1 cellular context compared by ENCODE assay signal in the genomic region with DNA sequence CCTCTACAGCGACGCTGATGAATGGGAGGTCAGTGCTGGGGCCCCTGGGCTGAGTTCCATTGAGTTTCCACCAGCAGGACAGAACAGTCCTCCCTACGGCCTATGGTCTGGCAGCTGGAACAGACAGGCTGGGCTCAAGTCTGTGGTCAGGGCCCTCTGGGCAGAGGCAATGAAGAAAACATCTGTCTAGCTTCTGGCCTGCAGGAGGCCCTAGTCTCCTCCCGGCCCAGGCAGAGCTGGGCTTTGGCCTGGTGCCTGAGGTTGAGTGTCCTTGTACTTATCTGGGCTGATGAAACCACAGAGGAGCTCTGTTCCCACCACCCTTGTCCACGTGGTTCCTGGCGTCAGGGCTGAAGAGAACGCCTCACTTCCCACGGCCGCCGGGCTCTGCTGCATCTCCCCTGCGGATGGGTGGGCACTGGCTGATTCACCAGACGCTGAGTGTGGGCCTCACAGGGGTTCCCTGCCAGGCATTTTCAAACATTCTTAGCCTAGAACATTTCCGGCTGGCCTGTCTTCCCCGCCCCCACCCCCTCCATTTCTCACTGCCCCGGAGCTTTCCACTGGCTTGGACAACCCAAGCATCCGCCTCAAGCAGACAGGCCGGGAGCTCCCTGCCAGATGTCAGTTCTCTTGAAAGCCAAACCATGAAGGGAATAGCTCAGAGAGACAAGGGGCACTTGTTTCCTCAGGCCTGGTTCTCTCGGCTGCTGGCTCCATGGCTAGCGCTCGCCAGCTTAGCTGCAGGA.
TF ChIP-seq lines count a peak whose summit lies in the region.

No MANE protein-coding gene starts in this region.

TF ChIP-seq in GM12878, 131 proteins besides CTCF, POLR2A, EP300 and RAD21 (continues in another document):
- no peak for TF ChIP-seq CHD1 (IDR thresholded peaks at IDR 0.05; ENCODE audit: low read depth, low read length)
- TF ChIP-seq, protein P1, sequence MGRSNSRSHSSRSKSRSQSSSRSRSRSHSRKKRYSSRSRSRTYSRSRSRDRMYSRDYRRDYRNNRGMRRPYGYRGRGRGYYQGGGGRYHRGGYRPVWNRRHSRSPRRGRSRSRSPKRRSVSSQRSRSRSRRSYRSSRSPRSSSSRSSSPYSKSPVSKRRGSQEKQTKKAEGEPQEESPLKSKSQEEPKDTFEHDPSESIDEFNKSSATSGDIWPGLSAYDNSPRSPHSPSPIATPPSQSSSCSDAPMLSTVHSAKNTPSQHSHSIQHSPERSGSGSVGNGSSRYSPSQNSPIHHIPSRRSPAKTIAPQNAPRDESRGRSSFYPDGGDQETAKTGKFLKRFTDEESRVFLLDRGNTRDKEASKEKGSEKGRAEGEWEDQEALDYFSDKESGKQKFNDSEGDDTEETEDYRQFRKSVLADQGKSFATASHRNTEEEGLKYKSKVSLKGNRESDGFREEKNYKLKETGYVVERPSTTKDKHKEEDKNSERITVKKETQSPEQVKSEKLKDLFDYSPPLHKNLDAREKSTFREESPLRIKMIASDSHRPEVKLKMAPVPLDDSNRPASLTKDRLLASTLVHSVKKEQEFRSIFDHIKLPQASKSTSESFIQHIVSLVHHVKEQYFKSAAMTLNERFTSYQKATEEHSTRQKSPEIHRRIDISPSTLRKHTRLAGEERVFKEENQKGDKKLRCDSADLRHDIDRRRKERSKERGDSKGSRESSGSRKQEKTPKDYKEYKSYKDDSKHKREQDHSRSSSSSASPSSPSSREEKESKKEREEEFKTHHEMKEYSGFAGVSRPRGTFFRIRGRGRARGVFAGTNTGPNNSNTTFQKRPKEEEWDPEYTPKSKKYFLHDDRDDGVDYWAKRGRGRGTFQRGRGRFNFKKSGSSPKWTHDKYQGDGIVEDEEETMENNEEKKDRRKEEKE (IDR thresholded peaks at IDR 0.05), result no peak
- no peak for TF ChIP-seq STAT3 (IDR thresholded peaks at IDR 0.05; ENCODE audit: low read depth, low read length)
- TF ChIP-seq ZSCAN29 (IDR thresholded peaks at IDR 0.05), result no peak
- TF ChIP-seq CHD4 (IDR thresholded peaks at IDR 0.05), result no peak
- TF ChIP-seq FOXM1 (IDR thresholded peaks at IDR 0.05; ENCODE audit: low read depth, low read length), result no peak
- TF ChIP-seq PBX3 (IDR thresholded peaks at IDR 0.05; ENCODE audit: insufficient replicate concordance, low read depth, low read length), result peak; percentile 66
- TF ChIP-seq IRF4 (IDR thresholded peaks at IDR 0.05; ENCODE audit: low read depth, low read length), result 0 out of 2 replicates have a peak, but pooled peaks have one; percentile 16
- TF ChIP-seq MYB (IDR thresholded peaks at IDR 0.05; ENCODE audit: borderline replicate concordance, low read depth, low read length), result no peak
- TF ChIP-seq, protein P2, sequence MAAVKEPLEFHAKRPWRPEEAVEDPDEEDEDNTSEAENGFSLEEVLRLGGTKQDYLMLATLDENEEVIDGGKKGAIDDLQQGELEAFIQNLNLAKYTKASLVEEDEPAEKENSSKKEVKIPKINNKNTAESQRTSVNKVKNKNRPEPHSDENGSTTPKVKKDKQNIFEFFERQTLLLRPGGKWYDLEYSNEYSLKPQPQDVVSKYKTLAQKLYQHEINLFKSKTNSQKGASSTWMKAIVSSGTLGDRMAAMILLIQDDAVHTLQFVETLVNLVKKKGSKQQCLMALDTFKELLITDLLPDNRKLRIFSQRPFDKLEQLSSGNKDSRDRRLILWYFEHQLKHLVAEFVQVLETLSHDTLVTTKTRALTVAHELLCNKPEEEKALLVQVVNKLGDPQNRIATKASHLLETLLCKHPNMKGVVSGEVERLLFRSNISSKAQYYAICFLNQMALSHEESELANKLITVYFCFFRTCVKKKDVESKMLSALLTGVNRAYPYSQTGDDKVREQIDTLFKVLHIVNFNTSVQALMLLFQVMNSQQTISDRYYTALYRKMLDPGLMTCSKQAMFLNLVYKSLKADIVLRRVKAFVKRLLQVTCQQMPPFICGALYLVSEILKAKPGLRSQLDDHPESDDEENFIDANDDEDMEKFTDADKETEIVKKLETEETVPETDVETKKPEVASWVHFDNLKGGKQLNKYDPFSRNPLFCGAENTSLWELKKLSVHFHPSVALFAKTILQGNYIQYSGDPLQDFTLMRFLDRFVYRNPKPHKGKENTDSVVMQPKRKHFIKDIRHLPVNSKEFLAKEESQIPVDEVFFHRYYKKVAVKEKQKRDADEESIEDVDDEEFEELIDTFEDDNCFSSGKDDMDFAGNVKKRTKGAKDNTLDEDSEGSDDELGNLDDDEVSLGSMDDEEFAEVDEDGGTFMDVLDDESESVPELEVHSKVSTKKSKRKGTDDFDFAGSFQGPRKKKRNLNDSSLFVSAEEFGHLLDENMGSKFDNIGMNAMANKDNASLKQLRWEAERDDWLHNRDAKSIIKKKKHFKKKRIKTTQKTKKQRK (IDR thresholded peaks at IDR 0.05; ENCODE audit: low read depth, low read length), result no peak
- peak; percentile 40; the same call in 1 of the 2 replicates for TF ChIP-seq MLLT1 (IDR thresholded peaks at IDR 0.05)
- no peak for TF ChIP-seq SMAD1 (IDR thresholded peaks at IDR 0.05; ENCODE audit: low read depth, partially characterized antibody)
- TF ChIP-seq KDM1A (IDR thresholded peaks at IDR 0.05; ENCODE audit: borderline replicate concordance), result no peak
- peak; percentile 72 for TF ChIP-seq TCF12 (IDR thresholded peaks at IDR 0.05; ENCODE audit: low read depth, low read length)
- TF ChIP-seq NFXL1 (IDR thresholded peaks at IDR 0.05; ENCODE audit: borderline replicate concordance), result no peak
- TF ChIP-seq, protein P3, sequence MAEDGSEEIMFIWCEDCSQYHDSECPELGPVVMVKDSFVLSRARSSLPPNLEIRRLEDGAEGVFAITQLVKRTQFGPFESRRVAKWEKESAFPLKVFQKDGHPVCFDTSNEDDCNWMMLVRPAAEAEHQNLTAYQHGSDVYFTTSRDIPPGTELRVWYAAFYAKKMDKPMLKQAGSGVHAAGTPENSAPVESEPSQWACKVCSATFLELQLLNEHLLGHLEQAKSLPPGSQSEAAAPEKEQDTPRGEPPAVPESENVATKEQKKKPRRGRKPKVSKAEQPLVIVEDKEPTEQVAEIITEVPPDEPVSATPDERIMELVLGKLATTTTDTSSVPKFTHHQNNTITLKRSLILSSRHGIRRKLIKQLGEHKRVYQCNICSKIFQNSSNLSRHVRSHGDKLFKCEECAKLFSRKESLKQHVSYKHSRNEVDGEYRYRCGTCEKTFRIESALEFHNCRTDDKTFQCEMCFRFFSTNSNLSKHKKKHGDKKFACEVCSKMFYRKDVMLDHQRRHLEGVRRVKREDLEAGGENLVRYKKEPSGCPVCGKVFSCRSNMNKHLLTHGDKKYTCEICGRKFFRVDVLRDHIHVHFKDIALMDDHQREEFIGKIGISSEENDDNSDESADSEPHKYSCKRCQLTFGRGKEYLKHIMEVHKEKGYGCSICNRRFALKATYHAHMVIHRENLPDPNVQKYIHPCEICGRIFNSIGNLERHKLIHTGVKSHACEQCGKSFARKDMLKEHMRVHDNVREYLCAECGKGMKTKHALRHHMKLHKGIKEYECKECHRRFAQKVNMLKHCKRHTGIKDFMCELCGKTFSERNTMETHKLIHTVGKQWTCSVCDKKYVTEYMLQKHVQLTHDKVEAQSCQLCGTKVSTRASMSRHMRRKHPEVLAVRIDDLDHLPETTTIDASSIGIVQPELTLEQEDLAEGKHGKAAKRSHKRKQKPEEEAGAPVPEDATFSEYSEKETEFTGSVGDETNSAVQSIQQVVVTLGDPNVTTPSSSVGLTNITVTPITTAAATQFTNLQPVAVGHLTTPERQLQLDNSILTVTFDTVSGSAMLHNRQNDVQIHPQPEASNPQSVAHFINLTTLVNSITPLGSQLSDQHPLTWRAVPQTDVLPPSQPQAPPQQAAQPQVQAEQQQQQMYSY (CRISPR knock-in tag; IDR thresholded peaks at IDR 0.05), result no peak
- TF ChIP-seq NBN (IDR thresholded peaks at IDR 0.05), result 0 out of 2 replicates have a peak, but pooled peaks have one; percentile 2
- no peak; the same call in 1 of the 2 replicates for TF ChIP-seq ZNF207 (IDR thresholded peaks at IDR 0.05; ENCODE audit: borderline replicate concordance)
- TF ChIP-seq ZBTB33 (IDR thresholded peaks at IDR 0.05), result no peak
- no peak for TF ChIP-seq CEBPB (IDR thresholded peaks at IDR 0.05; ENCODE audit: borderline replicate concordance in 1 of 2, low read depth in 2 of 2, low read length in 2 of 2)
- TF ChIP-seq TCF3 (IDR thresholded peaks at IDR 0.05; ENCODE audit: borderline replicate concordance, insufficient read depth, low read depth, low read length), result no peak
- TF ChIP-seq YY1 (IDR thresholded peaks at IDR 0.05; ENCODE audit: low read depth, low read length), result no peak
- no peak; a peak in 1 of 4 replicates for TF ChIP-seq ETV6 (conservative IDR thresholded peaks at IDR 0.05 in 1 of 2, IDR thresholded peaks at IDR 0.05 in 1 of 2; ENCODE audit: borderline replicate concordance in 1 of 2, low read depth in 1 of 2)
- no peak for TF ChIP-seq PML (IDR thresholded peaks at IDR 0.05; ENCODE audit: low read length)
- TF ChIP-seq SREBF2 (IDR thresholded peaks at IDR 0.05; ENCODE audit: low read length), result no peak
- 0 out of 2 replicates have a peak, but pooled peaks have one; percentile 3 for TF ChIP-seq RB1 (IDR thresholded peaks at IDR 0.05; ENCODE audit: borderline replicate concordance)
- TF ChIP-seq, protein P4, sequence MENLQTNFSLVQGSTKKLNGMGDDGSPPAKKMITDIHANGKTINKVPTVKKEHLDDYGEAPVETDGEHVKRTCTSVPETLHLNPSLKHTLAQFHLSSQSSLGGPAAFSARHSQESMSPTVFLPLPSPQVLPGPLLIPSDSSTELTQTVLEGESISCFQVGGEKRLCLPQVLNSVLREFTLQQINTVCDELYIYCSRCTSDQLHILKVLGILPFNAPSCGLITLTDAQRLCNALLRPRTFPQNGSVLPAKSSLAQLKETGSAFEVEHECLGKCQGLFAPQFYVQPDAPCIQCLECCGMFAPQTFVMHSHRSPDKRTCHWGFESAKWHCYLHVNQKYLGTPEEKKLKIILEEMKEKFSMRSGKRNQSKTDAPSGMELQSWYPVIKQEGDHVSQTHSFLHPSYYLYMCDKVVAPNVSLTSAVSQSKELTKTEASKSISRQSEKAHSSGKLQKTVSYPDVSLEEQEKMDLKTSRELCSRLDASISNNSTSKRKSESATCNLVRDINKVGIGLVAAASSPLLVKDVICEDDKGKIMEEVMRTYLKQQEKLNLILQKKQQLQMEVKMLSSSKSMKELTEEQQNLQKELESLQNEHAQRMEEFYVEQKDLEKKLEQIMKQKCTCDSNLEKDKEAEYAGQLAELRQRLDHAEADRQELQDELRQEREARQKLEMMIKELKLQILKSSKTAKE (IDR thresholded peaks at IDR 0.05; ENCODE audit: low read depth, poor library complexity, severe bottlenecking), result no peak
- peak; percentile 50; the same call in 1 of the 2 replicates for TF ChIP-seq TARDBP (IDR thresholded peaks at IDR 0.05; ENCODE audit: borderline replicate concordance)
- peak; percentile 49 for TF ChIP-seq MXI1 (IDR thresholded peaks at IDR 0.05; ENCODE audit: low read depth, low read length)
- TF ChIP-seq, protein P5, sequence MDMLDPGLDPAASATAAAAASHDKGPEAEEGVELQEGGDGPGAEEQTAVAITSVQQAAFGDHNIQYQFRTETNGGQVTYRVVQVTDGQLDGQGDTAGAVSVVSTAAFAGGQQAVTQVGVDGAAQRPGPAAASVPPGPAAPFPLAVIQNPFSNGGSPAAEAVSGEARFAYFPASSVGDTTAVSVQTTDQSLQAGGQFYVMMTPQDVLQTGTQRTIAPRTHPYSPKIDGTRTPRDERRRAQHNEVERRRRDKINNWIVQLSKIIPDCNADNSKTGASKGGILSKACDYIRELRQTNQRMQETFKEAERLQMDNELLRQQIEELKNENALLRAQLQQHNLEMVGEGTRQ (IDR thresholded peaks at IDR 0.05; ENCODE audit: borderline replicate concordance, low read depth, low read length), result peak; percentile 58
- no peak for TF ChIP-seq FOXK2 (IDR thresholded peaks at IDR 0.05)
- no peak for TF ChIP-seq ATF7 (IDR thresholded peaks at IDR 0.05; ENCODE audit: low read depth)
- TF ChIP-seq SREBF1 (IDR thresholded peaks at IDR 0.05; ENCODE audit: low read length), result no peak
- TF ChIP-seq ELK1 (IDR thresholded peaks at IDR 0.05; ENCODE audit: low read depth, low read length), result 0 out of 2 replicates have a peak, but pooled peaks have one; percentile 39
- no peak for TF ChIP-seq MTA3 (IDR thresholded peaks at IDR 0.05; ENCODE audit: borderline replicate concordance, low read length)
- TF ChIP-seq EED (IDR thresholded peaks at IDR 0.05; ENCODE audit: low read depth), result no peak
- TF ChIP-seq RBBP5 (conservative IDR thresholded peaks at IDR 0.05), result 0 out of 2 replicates have a peak, but pooled peaks have one; percentile 27
